ENCODE assay signal across 21 cellular contexts in the genomic region with DNA sequence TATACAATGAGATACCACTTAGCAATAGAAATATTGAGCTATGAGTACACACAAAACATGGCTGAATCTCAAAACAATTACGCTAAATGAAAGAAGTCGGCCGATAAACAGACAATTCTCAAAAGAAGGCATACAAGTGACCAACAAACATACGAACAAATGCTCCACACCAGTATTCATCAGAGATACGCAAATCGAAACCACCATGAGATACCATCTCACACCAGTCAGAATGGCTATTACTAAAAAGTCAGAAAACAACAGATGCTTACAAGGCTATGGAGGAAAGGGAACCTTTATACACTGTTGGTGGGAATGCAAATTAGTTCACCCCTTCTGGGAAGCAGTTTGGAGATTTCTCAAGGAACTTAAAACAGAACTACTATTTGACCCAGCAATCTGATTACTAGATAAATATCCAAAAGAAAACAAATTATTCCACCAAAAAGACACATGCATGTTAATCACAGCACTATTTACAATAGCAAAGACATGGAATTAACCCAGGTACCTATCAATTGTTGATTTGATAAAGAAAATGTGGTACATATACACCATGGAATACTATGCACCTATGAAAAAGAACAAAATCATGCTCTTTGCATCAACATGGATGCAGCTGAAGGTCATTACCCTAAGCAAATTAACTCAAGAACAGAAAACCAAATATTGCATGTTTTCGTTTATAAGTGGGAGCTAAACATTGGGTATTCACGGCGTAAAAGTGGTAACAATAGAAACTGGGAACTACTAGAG.
A peak's percentile ranks its signal among the peaks of the same experiment; 100 is the strongest.
DNase-seq lines count a peak whose midpoint lies in the region; ATAC-seq, FAIRE-seq and TF ChIP-seq lines count a peak whose summit lies in the region.
"Had no signal": no experiment of that assay in that cellular context is flagged by ENCODE, and none has a peak within 500 bp of the region (broad histone marks: within the 10 kb centered on the region; RNA-seq: fewer than 3 reads in every experiment).

No MANE protein-coding gene starts in this region.

- TF ChIP-seq CTCF in D721Med (IDR thresholded peaks at IDR 0.05; ENCODE audit: insufficient read depth, missing control alignments) (no peak), omental fat pad (IDR thresholded peaks at IDR 0.05) (no peak)

- no peaks in the 10 kb centered on the region for H3K4me1 Mint-ChIP-seq in activated T-helper 17 cell treated with anti-CD3 and anti-CD28 coated beads, Interleukin-2, amount 50 U/mL, for 72 hours
- H3K4me1 Mint-ChIP-seq: CD14-positive monocyte; CD8-positive, alpha-beta memory T cell had no signal

- H3K27ac Mint-ChIP-seq in activated T-helper 17 cell treated with anti-CD3 and anti-CD28 coated beads, Interleukin-2, amount 50 U/mL, for 72 hours: no peak overlapping the region
- H3K27ac Mint-ChIP-seq: CD14-positive monocyte; CD4-positive, alpha-beta T cell; CD8-positive, alpha-beta memory T cell had no signal

- no peak for DNase-seq in D721Med (ENCODE audit: insufficient read length, low spot score)
- DNase-seq in GM12892 (ENCODE audit: insufficient read length): no peak
- no peak for DNase-seq in activated CD4-positive, alpha-beta T cell treated with anti-CD3 and anti-CD28 coated beads, Interleukin-2, amount 50 U/mL, for 4 hours
- no peak for DNase-seq in omental fat pad (ENCODE audit: low spot score)
- no peak for DNase-seq in NCI-H446 treated with DMSO at 0.1 percent for 48 hours (lab: John Stamatoyannopoulos, UW)
- DNase-seq: 8988T; ACHN; AML-193; BE2C; CD4-positive, alpha-beta T cell; CD8-positive, alpha-beta memory T cell; DMS53; DMS79 treated with DMSO at 0.1 percent for 48 hours; GF-D8; GM23248; H7; HCEC 1CT had no signal

- H3K9me3 Mint-ChIP-seq in activated T-helper 17 cell treated with anti-CD3 and anti-CD28 coated beads, Interleukin-2, amount 50 U/mL, for 72 hours: no peaks in the 10 kb centered on the region

- peaks cover 4% of the 10 kb centered on the region for H3K27me3 Mint-ChIP-seq in activated T-helper 17 cell treated with anti-CD3 and anti-CD28 coated beads, Interleukin-2, amount 50 U/mL, for 72 hours
- H3K27me3 Mint-ChIP-seq: CD4-positive, alpha-beta T cell had no signal

- ATAC-seq in activated T-helper 17 cell treated with anti-CD3 and anti-CD28 coated beads, Interleukin-2, amount 50 U/mL, for 72 hours (replicated peaks): peak; percentile 59
- no peak for ATAC-seq in omental fat pad (ENCODE audit: low FRiP score)
- ATAC-seq: A549 had no signal

- no peaks in the 10 kb centered on the region for H3K36me3 Mint-ChIP-seq in activated T-helper 17 cell treated with anti-CD3 and anti-CD28 coated beads, Interleukin-2, amount 50 U/mL, for 72 hours (ENCODE audit: low read depth)
- H3K36me3 Mint-ChIP-seq: CD14-positive monocyte; CD8-positive, alpha-beta memory T cell had no signal

- TF ChIP-seq POLR2A in GM12892 (IDR thresholded peaks at IDR 0.05; ENCODE audit: low read depth, low read length): no peak

- peak; percentile 11 for FAIRE-seq in D721Med (lab: Jason Lieb, UNC)
- peak; percentile 60 for FAIRE-seq in GM12892 (lab: Jason Lieb, UNC)
- FAIRE-seq: A549, GM19239 had no signal

- no peak overlapping the region for H3K4me3 Mint-ChIP-seq in activated T-helper 17 cell treated with anti-CD3 and anti-CD28 coated beads, Interleukin-2, amount 50 U/mL, for 72 hours
- H3K4me3 Mint-ChIP-seq: CD14-positive monocyte; CD4-positive, alpha-beta T cell; CD8-positive, alpha-beta memory T cell had no signal
